ENCODE assay signal across 9 cellular contexts in genomic region chr10:43846187-43846680, GRCh38.
A peak's percentile ranks its signal among the peaks of the same experiment; 100 is the strongest.
DNase-seq lines count a peak whose midpoint lies in the region; ATAC-seq and TF ChIP-seq lines count a peak whose summit lies in the region.
"Had no signal": no experiment of that assay in that cellular context is flagged by ENCODE, and none has a peak within 500 bp of the region (broad histone marks: within the 10 kb centered on the region; RNA-seq: fewer than 3 reads in every experiment).

No MANE protein-coding gene starts in this region.

- no peak overlapping the region for H3K4me2 ChIP-seq in mammary epithelial cell (ENCODE audit: insufficient read depth, low read depth, low read length)

- H3K27me3 ChIP-seq in mammary epithelial cell (ENCODE audit: insufficient read depth, low read length) (no peaks in the 10 kb centered on the region), lower lobe of right lung (ENCODE audit: low read depth) (no peaks in the 10 kb centered on the region), aorta (ENCODE audit: control insufficient read depth in 1 of 2, insufficient read depth in 2 of 2, low read length in 1 of 2) (no peaks in the 10 kb centered on the region)

- no peaks in the 10 kb centered on the region for H3K36me3 ChIP-seq in mammary epithelial cell (ENCODE audit: insufficient read depth, low read length)
- H3K36me3 ChIP-seq in lower lobe of right lung: no peaks in the 10 kb centered on the region
- H3K36me3 ChIP-seq in aorta (ENCODE audit: control insufficient read depth in 1 of 2, insufficient read depth in 2 of 2, low read length in 1 of 2): no peaks in the 10 kb centered on the region

- no peak overlapping the region for H3K4me3 ChIP-seq in mammary epithelial cell (replicated peaks in 1 of 3; ENCODE audit: insufficient read depth in 1 of 3, low read depth in 2 of 3, low read length in 3 of 3)
- no peak overlapping the region for H3K4me3 ChIP-seq in lower lobe of right lung
- no peak overlapping the region for H3K4me3 ChIP-seq in aorta (ENCODE audit: low read length in 2 of 2)

- peaks cover 12% of the 10 kb centered on the region for H3K4me1 Mint-ChIP-seq in MCF 10A (ENCODE audit: insufficient read depth, unreplicated experiment)
- H3K4me1 Mint-ChIP-seq in activated naive CD8-positive, alpha-beta T cell treated with anti-CD3 and anti-CD28 coated beads for 36 hours: peaks cover 10% of the 10 kb centered on the region

- H3K27ac Mint-ChIP-seq in MCF 10A (ENCODE audit: low read depth, unreplicated experiment): no peak overlapping the region
- H3K27ac Mint-ChIP-seq in activated naive CD8-positive, alpha-beta T cell treated with anti-CD3 and anti-CD28 coated beads for 36 hours: peak overlapping the region; percentile 68

- H3K9me3 Mint-ChIP-seq in MCF 10A (ENCODE audit: unreplicated experiment): peaks cover 11% of the 10 kb centered on the region
- H3K9me3 Mint-ChIP-seq in activated naive CD8-positive, alpha-beta T cell treated with anti-CD3 and anti-CD28 coated beads for 36 hours: no peaks in the 10 kb centered on the region

- no peak overlapping the region for H2AFZ ChIP-seq in mammary epithelial cell (ENCODE audit: low read depth, low read length)

- no peak overlapping the region for H3K9ac ChIP-seq in mammary epithelial cell (ENCODE audit: insufficient read depth, low read length)

- WGBS in mammary epithelial cell (ENCODE audit: low coverage, missing lambda C conversion rate): 88% methylated on average over 8 of the region's 11 CpGs
- WGBS in aorta, 2 donors: 20 to 32% methylated on average over 11 of the region's 11 CpGs

- H3K36me3 Mint-ChIP-seq in MCF 10A (ENCODE audit: insufficient read depth, unreplicated experiment): no peaks in the 10 kb centered on the region
- peaks cover 2% of the 10 kb centered on the region for H3K36me3 Mint-ChIP-seq in activated naive CD8-positive, alpha-beta T cell treated with anti-CD3 and anti-CD28 coated beads for 36 hours

- DNase-seq in MCF 10A (ENCODE audit: unreplicated experiment) (peak; percentile 29), mammary epithelial cell (no peak), lower lobe of right lung (no peak), aorta (peak; percentile 72 to 85), ACHN (no peak), GM20000 (ENCODE audit: low spot score) (no peak)
- peak; percentile 33 for DNase-seq in activated naive CD8-positive, alpha-beta T cell treated with anti-CD3 and anti-CD28 coated beads for 36 hours
- DNase-seq: NCI-H1048 had no signal

- H3K4me1 ChIP-seq in mammary epithelial cell (ENCODE audit: insufficient read depth, low read length) (no peaks in the 10 kb centered on the region), lower lobe of right lung (peaks cover 10% of the 10 kb centered on the region), aorta (ENCODE audit: control insufficient read depth in 1 of 2, insufficient read depth in 2 of 2, low read length in 2 of 2) (peaks cover 0 to 2% of the 10 kb centered on the region in 2 donors)

- H3K9me3 ChIP-seq in mammary epithelial cell (replicated peaks; ENCODE audit: insufficient read depth, low read length) (peaks cover 5% of the 10 kb centered on the region), lower lobe of right lung (no peaks in the 10 kb centered on the region), aorta (ENCODE audit: control insufficient read depth, low read length) (no peaks in the 10 kb centered on the region)

- H3K79me2 ChIP-seq in mammary epithelial cell (ENCODE audit: insufficient read depth, low read length): no peaks in the 10 kb centered on the region

- no peak overlapping the region for H3K4me3 Mint-ChIP-seq in MCF 10A (ENCODE audit: unreplicated experiment)
- H3K4me3 Mint-ChIP-seq in activated naive CD8-positive, alpha-beta T cell treated with anti-CD3 and anti-CD28 coated beads for 36 hours: peak overlapping the region; percentile 60

- H4K20me1 ChIP-seq in mammary epithelial cell (ENCODE audit: insufficient read depth, low read length): no peaks in the 10 kb centered on the region

- TF ChIP-seq CTCF in MCF 10A (IDR thresholded peaks at IDR 0.05; ENCODE audit: unreplicated experiment) (no peak), mammary epithelial cell (conservative IDR thresholded peaks at IDR 0.05 in 1 of 2, IDR thresholded peaks at IDR 0.05 in 1 of 2; ENCODE audit: extremely low read depth in 1 of 2, insufficient read depth in 1 of 2, low read depth in 1 of 2, low read length in 2 of 2) (no peak), lower lobe of right lung (IDR thresholded peaks at IDR 0.05) (no peak), GM20000 (IDR thresholded peaks at IDR 0.05; ENCODE audit: extremely low read depth, missing control alignments) (no peak)

- BruUV-seq in MCF 10A (replicated peaks; lab: Mats Ljungman, UMichigan) (no TSS peak), mammary epithelial cell (replicated peaks; lab: Mats Ljungman, UMichigan) (no TSS peak)

- H3K27ac ChIP-seq in mammary epithelial cell (ENCODE audit: insufficient read depth, low read depth, low read length) (no peak overlapping the region), lower lobe of right lung (peak overlapping the region; percentile 62), aorta (ENCODE audit: low read depth in 1 of 2, low read length in 2 of 2) (peak overlapping the region in 1 of 2 donors; percentile 0)

- in situ Hi-C loops in mammary epithelial cell (cut with MboI; ENCODE audit: low sequenced_read_pairs in 2 of 2): no loop called here
- in situ Hi-C loops in ACHN (cut with HindIII; ENCODE audit: low pct_ligation_motif_present, low pct_unique_long_range_greater_than_20kb, low sequenced_read_pairs): no loop called here

- POLR2A ChIA-PET in MCF 10A (lab: Yijun Ruan, JAX): no interaction called here

- intact Hi-C loops in MCF 10A (cut with micrococcal nuclease) (no loop called here), mammary epithelial cell (cut with micrococcal nuclease) (no loop called here), lower lobe of right lung (cut with DNase I) (no loop called here), aorta (cut with DNase I) (no loop called here)

- ATAC-seq in lower lobe of right lung (peak; percentile 45 to 46), aorta (ENCODE audit: low FRiP score) (peak; percentile 74), HG03442 (IDR thresholded peaks at IDR 0.05; ENCODE audit: unreplicated experiment) (no peak)

- dilution Hi-C loops in mammary epithelial cell (cut with HindIII; ENCODE audit: low sequenced_read_pairs): loop anchor here (5.0 kb wide), 1 partner anchor 56 kb away; no protein-coding TSS in a partner anchor

- H3K27me3 Mint-ChIP-seq in MCF 10A (ENCODE audit: insufficient read depth, unreplicated experiment): no peaks in the 10 kb centered on the region
- H3K27me3 Mint-ChIP-seq in activated naive CD8-positive, alpha-beta T cell treated with anti-CD3 and anti-CD28 coated beads for 36 hours: no peaks in the 10 kb centered on the region

- CTCF ChIA-PET in MCF 10A (lab: Yijun Ruan, JAX) (interaction anchor here (0.7 kb wide), 1 partner anchor 32 kb away, joined by 3 read pairs; no protein-coding TSS in a partner anchor), mammary epithelial cell (lab: Charles Lee; ENCODE audit: low non-redundant PET) (no interaction called here)

Comparison
In these comparisons a context has a peak if more than half of its experiments do, and no peak if none do; other contexts are left out.
1. DNase-seq: peak in MCF 10A (single experiment), activated naive CD8-positive, alpha-beta T cell treated with anti-CD3 and anti-CD28 coated beads for 36 hours (single experiment) and aorta (2 of 2); none in mammary epithelial cell (single experiment), lower lobe of right lung (single experiment), ACHN (single experiment) and GM20000 (single experiment).